Comparison of ENCODE assay signal across 1 cellular context in genomic region chr2:209331291-209331844, GRCh38.
TF ChIP-seq lines count a peak whose summit lies in the region.

No MANE protein-coding gene starts in this region.

TF ChIP-seq in GM23338, 12 proteins besides CTCF, POLR2A, EP300 and RAD21 (continued from another document):
- TF ChIP-seq ZNF462 (CRISPR knock-in tag; IDR thresholded peaks at IDR 0.05) (no peak), ETS1 (IDR thresholded peaks at IDR 0.05) (no peak), POLR2AphosphoS5 (IDR thresholded peaks at IDR 0.05; ENCODE audit: low read depth) (no peak), EZH2 (IDR thresholded peaks at IDR 0.05; ENCODE audit: low read depth, unreplicated experiment) (no peak), ZNF331 (CRISPR knock-in tag; IDR thresholded peaks at IDR 0.05; ENCODE audit: low read depth) (no peak), JUNB (IDR thresholded peaks at IDR 0.05; ENCODE audit: unreplicated experiment) (no peak), CREB1 (CRISPR knock-in tag; IDR thresholded peaks at IDR 0.05; ENCODE audit: low read depth) (no peak), STAT1 (IDR thresholded peaks at IDR 0.05; ENCODE audit: unreplicated experiment) (no peak), ZNF114 (CRISPR knock-in tag; IDR thresholded peaks at IDR 0.05) (no peak), EZH2phosphoT487 (IDR thresholded peaks at IDR 0.05; ENCODE audit: unreplicated experiment) (no peak)
TF ChIP-seq in GM23338: peak in this region for 0.
